Comparison of ENCODE assay signal across 17 cellular contexts in genomic region chr1:196910208-196910607, GRCh38. TPM values are rescaled to one million over a fixed set of nuclear protein-coding genes. Genes with fewer than 3 reads are reported as not detected.
A peak's percentile ranks its signal among the peaks of the same experiment; 100 is the strongest.
DNase-seq lines count a peak whose midpoint lies in the region; ATAC-seq and TF ChIP-seq lines count a peak whose summit lies in the region.
"Had no signal": no experiment of that assay in that cellular context is flagged by ENCODE, and none has a peak within 500 bp of the region (broad histone marks: within the 10 kb centered on the region; RNA-seq: fewer than 3 reads in every experiment).

No MANE protein-coding gene starts in this region.

- no peak overlapping the region for H3K4me3 ChIP-seq in IMR-90 (ENCODE audit: insufficient read depth, low read depth, low read length)
- H3K4me3 ChIP-seq in brain microvascular endothelial cell (ENCODE audit: low read depth, low read length), result no peak overlapping the region
- H3K4me3 ChIP-seq in right lobe of liver, result no peak overlapping the region
- H3K4me3 ChIP-seq: A549, gastrocnemius medialis, mucosa of descending colon, spleen had no signal

- H2AK9ac ChIP-seq in IMR-90 (replicated peaks; ENCODE audit: low read depth, low read length, poor library complexity), result no peak overlapping the region

- no peak overlapping the region for H3K14ac ChIP-seq in IMR-90 (replicated peaks; ENCODE audit: low read depth, low read length)

- H4K20me1 ChIP-seq in IMR-90 (ENCODE audit: insufficient read depth, low read length), result no peaks in the 10 kb centered on the region

- H2BK5ac ChIP-seq in IMR-90 (ENCODE audit: low read depth, low read length, poor library complexity, severe bottlenecking), result no peak overlapping the region

- in situ Hi-C loops in IMR-90 (cut with MboI; ENCODE audit: low sequenced_read_pairs), result no loop called here
- in situ Hi-C loops in brain microvascular endothelial cell (cut with HindIII; ENCODE audit: low pct_ligation_motif_present, low sequenced_read_pairs), result no loop called here

- dilution Hi-C loops in IMR-90 (cut with HindIII; ENCODE audit: low sequenced_read_pairs, unreplicated experiment), result no loop called here

- no CpG with 5 or more reads among the region's 2 CpGs for WGBS in IMR-90 (ENCODE audit: extremely low coverage in 2 of 2, insufficient read length in 1 of 2), 2 experiments
- 100% methylated on average over 2 of the region's 2 CpGs for WGBS in right lobe of liver (ENCODE audit: insufficient coverage, low coverage, low lambda C conversion rate, missing lambda C conversion rate)

- no peak overlapping the region for H3K18ac ChIP-seq in IMR-90 (ENCODE audit: low read depth, low read length)

- H2BK15ac ChIP-seq in IMR-90 (ENCODE audit: low read depth, low read length), result no peak overlapping the region

- H2BK20ac ChIP-seq in IMR-90 (ENCODE audit: low read depth, low read length), result no peak overlapping the region

- no peak overlapping the region for H4K5ac ChIP-seq in IMR-90 (ENCODE audit: low read depth, low read length)

- TF ChIP-seq RAD21 in IMR-90 (IDR thresholded peaks at IDR 0.05; ENCODE audit: low read length), result no peak

- ATAC-seq in IMR-90 (ENCODE audit: low read depth), result no peak
- ATAC-seq in right lobe of liver, result peak in 1 of 4 donors; percentile 65
- no peak for ATAC-seq in GM19035 (IDR thresholded peaks at IDR 0.05; ENCODE audit: unreplicated experiment)
- ATAC-seq in HG02938 (IDR thresholded peaks at IDR 0.05; ENCODE audit: unreplicated experiment), result no peak
- ATAC-seq: gastrocnemius medialis, mucosa of descending colon had no signal

- intact Hi-C loops in IMR-90 (cut with micrococcal nuclease), result no loop called here
- intact Hi-C loops in right lobe of liver (cut with DNase I), result no loop called here

- H3K36me3 ChIP-seq in IMR-90 (ENCODE audit: control insufficient read depth, insufficient read depth, low read length), result no peaks in the 10 kb centered on the region
- no peaks in the 10 kb centered on the region for H3K36me3 ChIP-seq in brain microvascular endothelial cell (replicated peaks)
- H3K36me3 ChIP-seq in right lobe of liver, result peaks cover 0 to 6% (median 0%) of the 10 kb centered on the region in 4 donors
- H3K36me3 ChIP-seq: gastrocnemius medialis, spleen had no signal

- H2AFZ ChIP-seq in IMR-90 (replicated peaks; ENCODE audit: low read length, poor library complexity), result no peak overlapping the region

- CTCF ChIA-PET in IMR-90 (lab: Yijun Ruan, JAX), result no interaction called here

- H3K9me3 ChIP-seq in IMR-90 (ENCODE audit: control insufficient read depth, insufficient read depth, low read length) (no peaks in the 10 kb centered on the region), right lobe of liver (no peaks in the 10 kb centered on the region)
- H3K9me3 ChIP-seq: A549, gastrocnemius medialis, mucosa of descending colon, spleen had no signal

- DNase-seq in NCI-H2029 (lab: John Stamatoyannopoulos, UW) (peak; percentile 15), NCI-H2029 treated with DMSO at 0.1 percent for 48 hours (lab: John Stamatoyannopoulos, UW) (no peak), IMR-90 (peak; percentile 7), brain microvascular endothelial cell (peak; percentile 14), right lobe of liver (no peak)
- no peak for DNase-seq in stimulated activated naive CD4-positive, alpha-beta T cell treated with Interleukin-2 at 50 U/mL for 16 hours (lab: John Stamatoyannopoulos, UW)
- DNase-seq: activated naive CD4-positive, alpha-beta T cell treated with anti-CD3 and anti-CD28 coated beads for 36 hours; effector CD4-positive, alpha-beta T cell; gastrocnemius medialis; immature natural killer cell; mucosa of descending colon; NCI-H1417; spleen had no signal

- no peak overlapping the region for H4K91ac ChIP-seq in IMR-90 (ENCODE audit: insufficient read depth, low read depth, low read length)

- TF ChIP-seq POLR2A in IMR-90 (IDR thresholded peaks at IDR 0.05; ENCODE audit: low read depth, low read length) (no peak), right lobe of liver (IDR thresholded peaks at IDR 0.05) (no peak)

- no peak overlapping the region for H2AK5ac ChIP-seq in IMR-90 (ENCODE audit: low read depth, low read length)

- H3K4me2 ChIP-seq in IMR-90 (ENCODE audit: low read depth, low read length), result no peak overlapping the region
- H3K4me2 ChIP-seq: A549 had no signal

- POLR2A ChIA-PET in IMR-90 (lab: Charles Lee; ENCODE audit: unreplicated experiment), result no interaction called here

- no peaks in the 10 kb centered on the region for H3K27me3 ChIP-seq in IMR-90 (ENCODE audit: control insufficient read depth, insufficient read depth, low read length)
- no peaks in the 10 kb centered on the region for H3K27me3 ChIP-seq in brain microvascular endothelial cell (replicated peaks)
- H3K27me3 ChIP-seq in right lobe of liver, result no peaks in the 10 kb centered on the region
- H3K27me3 ChIP-seq: gastrocnemius medialis, spleen had no signal

- H3K4me1 ChIP-seq in IMR-90 (ENCODE audit: control insufficient read depth, insufficient read depth, low read length) (no peaks in the 10 kb centered on the region), right lobe of liver (no peaks in the 10 kb centered on the region)
- H3K4me1 ChIP-seq: A549, gastrocnemius medialis, spleen had no signal

- H3K56ac ChIP-seq in IMR-90 (ENCODE audit: extremely low read depth, insufficient read depth, low read length), result no peak overlapping the region

- TF ChIP-seq CTCF in IMR-90 (conservative IDR thresholded peaks at IDR 0.05; ENCODE audit: low read depth, low read length) (0 out of 2 replicates have a peak, but pooled peaks have one; percentile 1), brain microvascular endothelial cell (IDR thresholded peaks at IDR 0.05; ENCODE audit: low read depth, low read length, missing control alignments) (peak; percentile 21), right lobe of liver (IDR thresholded peaks at IDR 0.05) (peak in 3 of 4 donors; percentile 9 to 17 (median 15))

- H3K27ac ChIP-seq in IMR-90 (ENCODE audit: insufficient read depth, low read length) (no peak overlapping the region), brain microvascular endothelial cell (no peak overlapping the region), right lobe of liver (no peak overlapping the region)
- H3K27ac ChIP-seq: A549, gastrocnemius medialis, spleen had no signal

- H3K9me1 ChIP-seq in IMR-90 (ENCODE audit: insufficient read depth, low read length), result no peaks in the 10 kb centered on the region

- H2BK120ac ChIP-seq in IMR-90 (ENCODE audit: low read depth, low read length), result no peak overlapping the region

- no peak overlapping the region for H3K9ac ChIP-seq in IMR-90 (ENCODE audit: low read depth, low read length)

- no peak overlapping the region for H3K23ac ChIP-seq in IMR-90 (ENCODE audit: low read depth, low read length)

- no peaks in the 10 kb centered on the region for H3K79me1 ChIP-seq in IMR-90 (ENCODE audit: low read depth in 1 of 2, low read length in 2 of 2)

- H3K4ac ChIP-seq in IMR-90 (ENCODE audit: low read depth, low read length), result no peak overlapping the region

- BruUV-seq in IMR-90 (replicated peaks; lab: Mats Ljungman, UMichigan), result no TSS peak

- no peak overlapping the region for H4K8ac ChIP-seq in IMR-90 (ENCODE audit: low read depth in 2 of 2, low read length in 2 of 2)

TF ChIP-seq in IMR-90, 13 proteins besides CTCF, POLR2A, EP300 and RAD21:
- TF ChIP-seq MAFK (IDR thresholded peaks at IDR 0.05; ENCODE audit: low read depth, low read length) (no peak), ELK1 (IDR thresholded peaks at IDR 0.05; ENCODE audit: borderline replicate concordance, low read depth, low read length) (no peak), CEBPB (IDR thresholded peaks at IDR 0.05; ENCODE audit: low read depth, low read length) (no peak), NFE2L2 (IDR thresholded peaks at IDR 0.05; ENCODE audit: low read depth, low read length) (no peak), CHD1 (IDR thresholded peaks at IDR 0.05; ENCODE audit: low read depth, low read length) (no peak)

RNA-seq across cellular contexts. Expression of gene CFHR4, which starts 22.4 kb away (rescaled TPM):
- total RNA-seq in IMR-90 (2012; rRNA removed), result not detected in 2 replicates
- polyA plus RNA-seq in IMR-90 (2012; rRNA removed), result not detected in 2 replicates
- not detected in 2 replicates for polyA plus RNA-seq in IMR-90 (2012; cell fraction: cytosol; rRNA removed)
- not detected in 2 replicates for polyA plus RNA-seq in IMR-90 (2012; cell fraction: nucleus; rRNA removed; ENCODE audit: low replicate concordance)
- 100 to 1,000 TPM in 1 of 6 experiments, 10 to 100 TPM in 5; 41.2 to 135 (median 60.9) TPM for total RNA-seq in right lobe of liver
- total RNA-seq: activated naive CD4-positive, alpha-beta T cell treated with anti-CD3 and anti-CD28 coated beads for 36 hours; mucosa of descending colon; osteocyte had no signal
- polyA plus RNA-seq: A549, immature natural killer cell, spleen had no signal

RNA-seq across cellular contexts. Expression of gene CFHR2, which starts 33.3 kb away (rescaled TPM):
- total RNA-seq in IMR-90 (2012; rRNA removed) (not detected in 2 replicates), right lobe of liver (100 to 1,000 TPM; 242 to 674 (median 382) TPM)
- polyA plus RNA-seq in IMR-90 (2012; rRNA removed), result not detected in 2 replicates
- not detected in 2 replicates for polyA plus RNA-seq in IMR-90 (2012; cell fraction: cytosol; rRNA removed)
- polyA plus RNA-seq in IMR-90 (2012; cell fraction: nucleus; rRNA removed; ENCODE audit: low replicate concordance), result not detected in 2 replicates
- total RNA-seq: activated naive CD4-positive, alpha-beta T cell treated with anti-CD3 and anti-CD28 coated beads for 36 hours; mucosa of descending colon; osteocyte; spleen had no signal
- polyA plus RNA-seq: A549, immature natural killer cell, spleen had no signal

Comparison
In these comparisons a context has a peak if more than half of its experiments do, and no peak if none do; other contexts are left out.
1. DNase-seq: peak in NCI-H2029 (single experiment), IMR-90 (single experiment) and brain microvascular endothelial cell (single experiment); none in NCI-H2029 treated with DMSO at 0.1 percent for 48 hours (single experiment), right lobe of liver (0 of 3) and stimulated activated naive CD4-positive, alpha-beta T cell treated with Interleukin-2 at 50 U/mL for 16 hours (single experiment).
2. RNA of gene CFHR4, which starts 22.4 kb away (total RNA-seq): 41.2 to 135 TPM in right lobe of liver; not detected in IMR-90; every median in the first group is over 10 times any median in the second.
3. RNA of gene CFHR2, which starts 33.3 kb away (total RNA-seq): 242 to 674 TPM in right lobe of liver; not detected in IMR-90; every median in the first group is over 100 times any median in the second.
4. Peak in every context shown above with its lines, with median percentiles within 50 percentile points of each other: CTCF ChIP-seq.